Comparison of ENCODE assay signal across 8 cellular contexts in genomic region chr1:204507317-204508105, GRCh38. TPM values are rescaled to one million over a fixed set of nuclear protein-coding genes. Genes with fewer than 3 reads are reported as not detected.
DNase-seq lines count a peak whose midpoint lies in the region; ATAC-seq lines count a peak whose summit lies in the region.

No MANE protein-coding gene starts in this region.

- no peaks in the 10 kb centered on the region for H3K9me3 Mint-ChIP-seq in activated naive CD4-positive, alpha-beta T cell treated with anti-CD3 and anti-CD28 coated beads, Interleukin-2, amount 50 U/mL, for 72 hours

- H3K36me3 Mint-ChIP-seq in activated naive CD4-positive, alpha-beta T cell treated with anti-CD3 and anti-CD28 coated beads, Interleukin-2, amount 50 U/mL, for 72 hours, result peaks cover 6 to 11% of the 10 kb centered on the region in 2 donors

- peak; percentile 86 for DNase-seq in SIG-M5 treated with dmso at 0.1 percent for 504 hours (lab: John Stamatoyannopoulos, UW; ENCODE audit: unreplicated experiment)
- DNase-seq in SIG-M5 (lab: John Stamatoyannopoulos, UW), result no peak
- peak; percentile 70 for DNase-seq in NCI-H510A (lab: John Stamatoyannopoulos, UW)
- DNase-seq in activated naive CD4-positive, alpha-beta T cell treated with anti-CD3 and anti-CD28 coated beads, Interleukin-2, amount 50 U/mL, for 72 hours (ENCODE audit: low spot score in 2 of 2), result peak in 1 of 2 donors; percentile 26
- DNase-seq in left cardiac atrium, result no peak
- DNase-seq in pons (ENCODE audit: low spot score), result peak; percentile 52
- DNase-seq in central memory CD4-positive, alpha-beta T cell, result no peak

- peak overlapping the region; percentile 100 for H3K27ac Mint-ChIP-seq in activated naive CD4-positive, alpha-beta T cell treated with anti-CD3 and anti-CD28 coated beads, Interleukin-2, amount 50 U/mL, for 72 hours

- intact Hi-C loops in left cardiac atrium (cut with DNase I), result no loop called here

- ATAC-seq in HG02973 (IDR thresholded peaks at IDR 0.05; ENCODE audit: unreplicated experiment), result peak; percentile 11
- peak; percentile 4 to 17 for ATAC-seq in activated naive CD4-positive, alpha-beta T cell treated with anti-CD3 and anti-CD28 coated beads, Interleukin-2, amount 50 U/mL, for 72 hours
- peak; percentile 23 to 24 for ATAC-seq in left cardiac atrium

RNA-seq across cellular contexts. Expression of gene MDM4, which starts 8.7 kb away (rescaled TPM):
- 10 to 100 TPM; 87.2 to 97.9 TPM for total RNA-seq in activated naive CD4-positive, alpha-beta T cell treated with anti-CD3 and anti-CD28 coated beads, Interleukin-2, amount 50 U/mL, for 72 hours
- 10 to 100 TPM; 34.7 to 41.7 TPM for total RNA-seq in left cardiac atrium

RNA-seq across cellular contexts. Expression of gene PIK3C2B, which starts 12.9 kb away (rescaled TPM):
- 10 to 100 TPM; 26.3 to 65.6 TPM for total RNA-seq in activated naive CD4-positive, alpha-beta T cell treated with anti-CD3 and anti-CD28 coated beads, Interleukin-2, amount 50 U/mL, for 72 hours
- total RNA-seq in left cardiac atrium, result 10 to 100 TPM; 21.2 to 21.7 TPM

Comparison
In these comparisons a context has a peak if more than half of its experiments do, and no peak if none do; other contexts are left out.
1. DNase-seq: peak in SIG-M5 treated with dmso at 0.1 percent for 504 hours (single experiment), NCI-H510A (single experiment) and pons (single experiment); none in SIG-M5 (single experiment), left cardiac atrium (single experiment) and central memory CD4-positive, alpha-beta T cell (single experiment).
2. Peak in every context shown above with its lines, with median percentiles within 50 percentile points of each other: ATAC-seq.